In genomic region chr15:31238906-31239305, GRCh38 we compare ENCODE assay signal across 26 cellular contexts.
DNase-seq lines count a peak whose midpoint lies in the region; ATAC-seq, FAIRE-seq and TF ChIP-seq lines count a peak whose summit lies in the region.
"Had no signal": no experiment of that assay in that cellular context is flagged by ENCODE, and none has a peak within 500 bp of the region (broad histone marks: within the 10 kb centered on the region; RNA-seq: fewer than 3 reads in every experiment).

No MANE protein-coding gene starts in this region.

- H3K27me3 ChIP-seq in CD8-positive, alpha-beta memory T cell (ENCODE audit: insufficient read depth, low read length, poor library complexity, severe bottlenecking): no peaks in the 10 kb centered on the region
- no peaks in the 10 kb centered on the region for H3K27me3 ChIP-seq in GM12878 (replicated peaks in 1 of 2; ENCODE audit: control insufficient read depth in 2 of 2, insufficient read depth in 2 of 2, low read length in 1 of 2)
- H3K27me3 ChIP-seq: pancreas, SJSA1 had no signal

- no peaks in the 10 kb centered on the region for H3K9me3 Mint-ChIP-seq in activated CD8-positive, alpha-beta memory T cell treated with anti-CD3 and anti-CD28 coated beads, Interleukin-2, amount 10 ng/mL, durations not matched to agents 7 days and 5 days (ENCODE audit: low read depth)
- no peaks in the 10 kb centered on the region for H3K9me3 Mint-ChIP-seq in CD8-positive, alpha-beta memory T cell
- H3K9me3 Mint-ChIP-seq: natural killer cell had no signal

- no peak for ATAC-seq in activated CD8-positive, alpha-beta memory T cell treated with anti-CD3 and anti-CD28 coated beads, Interleukin-2, amount 10 ng/mL, durations not matched to agents 7 days and 5 days
- ATAC-seq in GM12878: no peak
- ATAC-seq: A549, HepG2, natural killer cell, pancreas, PC-3 had no signal

- no peak overlapping the region for H3K4me2 ChIP-seq in GM12878 (ENCODE audit: control insufficient read depth, insufficient read depth)
- H3K4me2 ChIP-seq: A549 had no signal

- H3K9ac ChIP-seq in GM12878 (ENCODE audit: control insufficient read depth, insufficient read depth, low read length): no peak overlapping the region

- no peak for DNase-seq in activated CD8-positive, alpha-beta memory T cell treated with anti-CD3 and anti-CD28 coated beads, Interleukin-2, amount 10 ng/mL, durations not matched to agents 7 days and 5 days
- no peak for DNase-seq in activated CD8-positive, alpha-beta memory T cell treated with anti-CD3 and anti-CD28 coated beads for 24 hours
- no peak for DNase-seq in CD8-positive, alpha-beta memory T cell
- no peak for DNase-seq in GM12878 (ENCODE audit: low read depth, low spot score)
- DNase-seq in posterior vena cava (ENCODE audit: low spot score): peak; percentile 74
- DNase-seq in HT-29 (ENCODE audit: low spot score): no peak
- DNase-seq in NCI-H82 treated with DMSO at 0.1 percent for 48 hours (lab: John Stamatoyannopoulos, UW; ENCODE audit: unreplicated experiment): no peak
- no peak for DNase-seq in superior temporal gyrus (ENCODE audit: extremely low spot score)
- DNase-seq: activated CD4-positive, CD25-positive, alpha-beta regulatory T cell; activated CD8-positive, alpha-beta memory T cell treated with anti-CD3 and anti-CD28 coated beads, Interleukin-2, amount 50 U/mL, for 4 hours; activated naive CD4-positive, alpha-beta T cell; C1 segment of cervical spinal cord; DMS53; hippocampal formation; islet precursor cell; mammary epithelial cell; natural killer cell; NCI-H1436; NCI-H69; PC-3; stimulated activated CD4-positive, alpha-beta T cell treated with anti-CD3 and anti-CD28 coated beads, Interleukin-2, amount 100 ng/mL, for 24 hours had no signal

- CTCF ChIA-PET in activated CD8-positive, alpha-beta memory T cell treated with anti-CD3 and anti-CD28 coated beads, Interleukin-2, amount 10 ng/mL, durations not matched to agents 7 days and 5 days (lab: Charles Lee): interaction anchor here (0.9 kb wide), 1 partner anchor 24 kb away, joined by 3 read pairs; no protein-coding TSS in a partner anchor
- CTCF ChIA-PET in CD8-positive, alpha-beta memory T cell (lab: Charles Lee): interaction anchor here (1.3 kb wide), 1 partner anchor 23 kb away, joined by 5 read pairs; no protein-coding TSS in a partner anchor
- CTCF ChIA-PET in GM12878 (lab: Yijun Ruan, JAX): interaction anchor here (1.2 to 1.6 kb wide), 4 partner anchors 8 to 197 kb away, joined by 3 to 6 read pairs (median 4); no protein-coding TSS in a partner anchor

- no peaks in the 10 kb centered on the region for H3K36me3 ChIP-seq in CD8-positive, alpha-beta memory T cell (ENCODE audit: insufficient read depth, low read length)
- no peaks in the 10 kb centered on the region for H3K36me3 ChIP-seq in GM12878 (ENCODE audit: control insufficient read depth in 2 of 2, insufficient read depth in 2 of 2, low read length in 1 of 2)
- H3K36me3 ChIP-seq: HAP-1, pancreas, SJSA1 had no signal

- no peak overlapping the region for H2AFZ ChIP-seq in GM12878 (ENCODE audit: control insufficient read depth, low read depth, low read length)

- no peak for TF ChIP-seq EP300 in GM12878 (IDR thresholded peaks at IDR 0.05; ENCODE audit: borderline replicate concordance in 1 of 2, control insufficient read depth in 1 of 2, low read depth in 2 of 2, low read length in 2 of 2)

- H3K9me3 ChIP-seq in CD8-positive, alpha-beta memory T cell (ENCODE audit: low read length): no peaks in the 10 kb centered on the region
- no peaks in the 10 kb centered on the region; the same call in 2 of the 3 replicates for H3K9me3 ChIP-seq in GM12878 (replicated peaks; ENCODE audit: control insufficient read depth, insufficient read depth, low read length)
- H3K9me3 ChIP-seq: A549, HAP-1, pancreas, SJSA1 had no signal

- H3K27me3 Mint-ChIP-seq in activated CD8-positive, alpha-beta memory T cell treated with anti-CD3 and anti-CD28 coated beads, Interleukin-2, amount 10 ng/mL, durations not matched to agents 7 days and 5 days: no peaks in the 10 kb centered on the region
- H3K27me3 Mint-ChIP-seq in CD8-positive, alpha-beta memory T cell: peaks cover 0 to 1% of the 10 kb centered on the region in 2 donors

- in situ Hi-C loops in GM12878 (cut with MboI): no loop called here

- no peak for FAIRE-seq in GM12878 (lab: Jason Lieb, UNC)
- FAIRE-seq: HepG2, pancreas had no signal

- no peak for TF ChIP-seq CTCF in GM12878 (IDR thresholded peaks at IDR 0.05 in 2 of 3, conservative IDR thresholded peaks at IDR 0.05 in 1 of 3; ENCODE audit: control insufficient read depth in 2 of 3, extremely low read depth in 1 of 3, insufficient read depth in 1 of 3, low read depth in 3 of 3, low read length in 3 of 3)

- H4K20me1 ChIP-seq in GM12878 (ENCODE audit: control insufficient read depth, insufficient read depth): no peaks in the 10 kb centered on the region

- POLR2A ChIA-PET in CD8-positive, alpha-beta memory T cell (lab: Charles Lee): no interaction called here
- POLR2A ChIA-PET in GM12878 (lab: Charles Lee): interaction anchor here (1.7 to 4.4 kb wide), 3 partner anchors 9 to 23 kb away, joined by 5 to 54 read pairs (median 18); no protein-coding TSS in a partner anchor

- H3K4me1 Mint-ChIP-seq in activated CD8-positive, alpha-beta memory T cell treated with anti-CD3 and anti-CD28 coated beads, Interleukin-2, amount 10 ng/mL, durations not matched to agents 7 days and 5 days: peaks cover 27% of the 10 kb centered on the region
- H3K4me1 Mint-ChIP-seq in CD8-positive, alpha-beta memory T cell: peaks cover 10 to 34% (median 32%) of the 10 kb centered on the region in 3 donors

- SMC1A ChIA-PET in GM12878 (lab: Charles Lee; ENCODE audit: uncharacterized antibody, unreplicated experiment): interaction anchor here (1.2 to 7.7 kb wide), 4 partner anchors 10 to 86 kb away, joined by 5 to 134 read pairs (median 81); partner anchors contain the start of gene KLF13

- peaks cover 23% of the 10 kb centered on the region for H3K4me1 ChIP-seq in CD8-positive, alpha-beta memory T cell (ENCODE audit: insufficient read depth, low read length)
- peaks cover 36% of the 10 kb centered on the region for H3K4me1 ChIP-seq in GM12878 (ENCODE audit: control insufficient read depth, insufficient read depth, low read length)

- WGBS in GM12878 (ENCODE audit: insufficient coverage, insufficient replicate concordance, low lambda C conversion rate, missing lambda C conversion rate): 44% methylated on average over 1 of the region's 1 CpG

- no peak for TF ChIP-seq RAD21 in GM12878 (IDR thresholded peaks at IDR 0.05; ENCODE audit: insufficient read depth, low read depth, low read length)

- intact Hi-C loops in GM12878 (cut with micrococcal nuclease; ENCODE audit: unreplicated experiment): no loop called here
- intact Hi-C loops in posterior vena cava (cut with DNase I): loop anchor here in 1 of 2 donors (5.0 kb wide), 1 partner anchor 248 kb away; no protein-coding TSS in a partner anchor

- H3K79me2 ChIP-seq in GM12878 (ENCODE audit: control insufficient read depth, insufficient read depth, low read length): no peaks in the 10 kb centered on the region

- H3K27ac Mint-ChIP-seq in activated CD8-positive, alpha-beta memory T cell treated with anti-CD3 and anti-CD28 coated beads, Interleukin-2, amount 10 ng/mL, durations not matched to agents 7 days and 5 days: peak overlapping the region; percentile 67
- H3K27ac Mint-ChIP-seq in CD8-positive, alpha-beta memory T cell: peak overlapping the region in 7 of 8 donors; percentile 11 to 90 (median 70)

- no peak for TF ChIP-seq POLR2A in GM12878 (IDR thresholded peaks at IDR 0.05; ENCODE audit: low read depth, low read length)

- H3K4me3 ChIP-seq in CD8-positive, alpha-beta memory T cell (ENCODE audit: low read length): no peak overlapping the region
- no peak overlapping the region for H3K4me3 ChIP-seq in GM12878
- H3K4me3 ChIP-seq: A549, HAP-1, pancreas, SJSA1 had no signal

- no peak overlapping the region for H3K27ac ChIP-seq in CD8-positive, alpha-beta memory T cell (ENCODE audit: low read depth, low read length)
- H3K27ac ChIP-seq in GM12878 (ENCODE audit: control insufficient read depth, insufficient read depth): peak overlapping the region; percentile 41; the same call in 1 of the 2 replicates
- H3K27ac ChIP-seq: pancreas, SJSA1 had no signal

- no peaks in the 10 kb centered on the region for H3K36me3 Mint-ChIP-seq in activated CD8-positive, alpha-beta memory T cell treated with anti-CD3 and anti-CD28 coated beads, Interleukin-2, amount 10 ng/mL, durations not matched to agents 7 days and 5 days
- peaks cover 0 to 3% (median 0%) of the 10 kb centered on the region in 3 donors for H3K36me3 Mint-ChIP-seq in CD8-positive, alpha-beta memory T cell
- H3K36me3 Mint-ChIP-seq: natural killer cell had no signal

- no peak overlapping the region for H3K4me3 Mint-ChIP-seq in activated CD8-positive, alpha-beta memory T cell treated with anti-CD3 and anti-CD28 coated beads, Interleukin-2, amount 10 ng/mL, durations not matched to agents 7 days and 5 days
- H3K4me3 Mint-ChIP-seq in CD8-positive, alpha-beta memory T cell: no peak overlapping the region
- H3K4me3 Mint-ChIP-seq: natural killer cell had no signal

- no TSS peak for BruUV-seq in GM12878 (replicated peaks; lab: Mats Ljungman, UMichigan)

- RAD21 ChIA-PET in GM12878 (lab: Charles Lee; ENCODE audit: unreplicated experiment): interaction anchor here (1.1 to 5.6 kb wide), 6 partner anchors 8 to 84 kb away, joined by 3 to 104 read pairs (median 4); no protein-coding TSS in a partner anchor

TF ChIP-seq in GM12878, 131 proteins besides CTCF, POLR2A, EP300 and RAD21 (continues in another document):
- TF ChIP-seq PAX8 (IDR thresholded peaks at IDR 0.05) (no peak), ASH2L (IDR thresholded peaks at IDR 0.05; ENCODE audit: borderline replicate concordance, low read depth) (no peak), E4F1 (IDR thresholded peaks at IDR 0.05; ENCODE audit: borderline replicate concordance, partially characterized antibody) (no peak), RFX5 (IDR thresholded peaks at IDR 0.05; ENCODE audit: low read depth, low read length) (no peak)
